Comparison of ENCODE assay signal across 9 cellular contexts in the genomic region with DNA sequence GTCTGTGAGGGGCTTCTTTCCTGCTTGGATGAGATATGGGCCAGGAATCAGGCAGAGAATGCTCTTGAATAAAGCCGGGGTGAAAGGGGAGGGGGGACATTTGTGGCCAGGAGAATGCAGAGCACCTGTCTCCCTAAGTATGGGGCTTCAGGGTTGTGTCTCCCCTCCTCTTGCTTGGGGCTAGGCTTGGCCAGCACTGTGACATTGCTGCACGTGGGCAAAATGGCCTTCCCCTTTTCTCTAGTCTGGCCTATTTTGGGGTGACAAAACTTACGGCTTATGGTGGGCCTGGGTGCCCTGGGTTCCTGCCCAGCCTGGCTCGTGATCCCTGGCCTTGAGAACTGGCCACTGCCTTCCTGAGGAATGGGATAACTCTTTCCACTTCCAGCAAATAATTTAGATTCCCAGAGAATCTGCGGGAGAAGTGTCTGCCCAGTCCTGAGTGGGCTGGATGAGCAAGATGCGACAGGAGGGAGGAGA. TPM values are rescaled to one million over a fixed set of nuclear protein-coding genes. Genes with fewer than 3 reads are reported as not detected.
DNase-seq lines count a peak whose midpoint lies in the region; FAIRE-seq and TF ChIP-seq lines count a peak whose summit lies in the region.
"Had no signal": no experiment of that assay in that cellular context is flagged by ENCODE, and none has a peak within 500 bp of the region (broad histone marks: within the 10 kb centered on the region; RNA-seq: fewer than 3 reads in every experiment).

No MANE protein-coding gene starts in this region.

- peaks cover 40 to 71% of the 10 kb centered on the region in 2 donors for H3K36me3 Mint-ChIP-seq in CD4-positive, alpha-beta memory T cell

- no peaks in the 10 kb centered on the region for H3K9me3 Mint-ChIP-seq in CD4-positive, alpha-beta memory T cell

- no peaks in the 10 kb centered on the region for H3K9me3 ChIP-seq in CD4-positive, alpha-beta memory T cell (ENCODE audit: control insufficient read depth in 1 of 2, low read length in 2 of 2)
- no peaks in the 10 kb centered on the region for H3K9me3 ChIP-seq in esophagus (ENCODE audit: control insufficient read depth in 2 of 2, insufficient read depth in 1 of 2, low read depth in 1 of 2, low read length in 1 of 2)
- no peaks in the 10 kb centered on the region for H3K9me3 ChIP-seq in small intestine (ENCODE audit: control insufficient read depth, low read depth)

- H3K4me1 Mint-ChIP-seq in CD4-positive, alpha-beta memory T cell: peaks cover 36 to 70% (median 47%) of the 10 kb centered on the region in 4 donors

- H3K27ac Mint-ChIP-seq in CD4-positive, alpha-beta memory T cell: peak overlapping the region in 4 of 7 donors; percentile 11 to 73 (median 54)

- no peak for FAIRE-seq in small intestine (lab: Jason Lieb, UNC)

- TF ChIP-seq CTCF in RWPE1 (conservative IDR thresholded peaks at IDR 0.05; ENCODE audit: low read depth): no peak

- no peak overlapping the region for H3K27ac ChIP-seq in CD4-positive, alpha-beta memory T cell (ENCODE audit: low read depth, low read length)
- peak overlapping the region; percentile 99 for H3K27ac ChIP-seq in RWPE1
- peak overlapping the region; percentile 83 to 91 for H3K27ac ChIP-seq in esophagus (ENCODE audit: low read depth in 2 of 2, low read length in 1 of 2)
- peak overlapping the region; percentile 82 for H3K27ac ChIP-seq in rectal smooth muscle tissue (ENCODE audit: low read depth, low read length)
- H3K27ac ChIP-seq in small intestine (ENCODE audit: low read depth in 1 of 2, low read length in 1 of 2): peak overlapping the region in 1 of 2 donors; percentile 69

- peaks cover 54% of the 10 kb centered on the region for H3K4me1 ChIP-seq in CD4-positive, alpha-beta memory T cell (ENCODE audit: insufficient read depth, low read length)
- H3K4me1 ChIP-seq in esophagus (ENCODE audit: control insufficient read depth in 2 of 2, insufficient read depth in 2 of 2, low read length in 1 of 2): peaks cover 3 to 50% of the 10 kb centered on the region in 2 donors
- H3K4me1 ChIP-seq in rectal smooth muscle tissue (ENCODE audit: control insufficient read depth, insufficient read depth, low read length): peaks cover 37% of the 10 kb centered on the region
- peaks cover 7 to 34% of the 10 kb centered on the region in 2 donors for H3K4me1 ChIP-seq in small intestine (ENCODE audit: control insufficient read depth in 2 of 2, insufficient read depth in 1 of 2, low read depth in 1 of 2, low read length in 1 of 2)

- DNase-seq in CD4-positive, alpha-beta memory T cell: no peak
- DNase-seq in RWPE1 (ENCODE audit: low spot score) (no peak), NCI-H1417 treated with DMSO at 0.1 percent for 48 hours (lab: John Stamatoyannopoulos, UW) (no peak), T1000 (lab: John Stamatoyannopoulos, UW) (no peak), SHP77 (lab: John Stamatoyannopoulos, UW) (no peak), small intestine (no peak)
- DNase-seq: effector memory CD4-positive, alpha-beta T cell had no signal

- CTCF ChIA-PET in CD4-positive, alpha-beta memory T cell (lab: Charles Lee; ENCODE audit: partially characterized antibody): interaction anchor here (1.8 kb wide), 1 partner anchor 17 kb away, joined by 3 read pairs; no protein-coding TSS in a partner anchor
- CTCF ChIA-PET in RWPE1 (lab: Yijun Ruan, JAX): interaction anchor here (0.9 to 1.9 kb wide), 3 partner anchors 10 to 28 kb away, joined by 3 to 6 read pairs (median 4); no protein-coding TSS in a partner anchor

- intact Hi-C loops in CD4-positive, alpha-beta memory T cell (cut with micrococcal nuclease): no loop called here

- 19 to 33% methylated on average over 6 of the region's 6 CpGs for WGBS in esophagus, 2 donors
- 51 to 68% (median 61%) methylated on average over 5 to 6 of the region's 6 CpGs for WGBS in small intestine, 3 donors

- no peak overlapping the region for H3K4me3 Mint-ChIP-seq in CD4-positive, alpha-beta memory T cell

- H3K27me3 ChIP-seq in CD4-positive, alpha-beta memory T cell (ENCODE audit: insufficient read depth, low read length): no peaks in the 10 kb centered on the region
- H3K27me3 ChIP-seq in esophagus (ENCODE audit: control insufficient read depth in 1 of 2, insufficient read depth in 2 of 2, low read length in 2 of 2) (no peaks in the 10 kb centered on the region), rectal smooth muscle tissue (ENCODE audit: control insufficient read depth, insufficient read depth, low read length) (no peaks in the 10 kb centered on the region), small intestine (ENCODE audit: control insufficient read depth in 2 of 2, insufficient read depth in 2 of 2, low read length in 2 of 2) (no peaks in the 10 kb centered on the region)

- H3K27me3 Mint-ChIP-seq in CD4-positive, alpha-beta memory T cell: no peaks in the 10 kb centered on the region

- POLR2A ChIA-PET in CD4-positive, alpha-beta memory T cell (lab: Charles Lee; ENCODE audit: partially characterized antibody): no interaction called here
- POLR2A ChIA-PET in RWPE1 (lab: Yijun Ruan, JAX; ENCODE audit: low non-redundant PET): no interaction called here

- peaks cover 73% of the 10 kb centered on the region for H3K36me3 ChIP-seq in CD4-positive, alpha-beta memory T cell (ENCODE audit: insufficient read depth, low read length)
- H3K36me3 ChIP-seq in esophagus (ENCODE audit: control insufficient read depth in 2 of 2, insufficient read depth in 2 of 2, low read length in 1 of 2) (peaks cover 23 to 30% of the 10 kb centered on the region in 2 donors), rectal smooth muscle tissue (ENCODE audit: control insufficient read depth, insufficient read depth, low read length) (peaks cover 39% of the 10 kb centered on the region), small intestine (ENCODE audit: control insufficient read depth in 2 of 2, insufficient read depth in 2 of 2, low read length in 2 of 2) (peaks cover 7 to 34% of the 10 kb centered on the region in 2 donors)

- H3K4me3 ChIP-seq in CD4-positive, alpha-beta memory T cell (ENCODE audit: low read length in 2 of 2): no peak overlapping the region
- H3K4me3 ChIP-seq in esophagus (ENCODE audit: low read depth in 1 of 2, low read length in 2 of 2): peak overlapping the region in 1 of 2 donors; percentile 8
- peak overlapping the region; percentile 42 for H3K4me3 ChIP-seq in rectal smooth muscle tissue (ENCODE audit: low read length)
- no peak overlapping the region for H3K4me3 ChIP-seq in small intestine (ENCODE audit: low read depth in 1 of 2, low read length in 2 of 2)

- H3K9ac ChIP-seq in rectal smooth muscle tissue (ENCODE audit: low read length): no peak overlapping the region

RNA-seq across cellular contexts. Expression of a gene that starts 5.6 kb away (rescaled TPM):
- 10 to 100 TPM; 53.5 to 62.5 TPM for total RNA-seq in CD4-positive, alpha-beta memory T cell
- 10 to 100 TPM in 1 of 2 donors, 1 to 10 TPM in 1; 2.9 to 16.2 TPM for polyA plus RNA-seq in CD4-positive, alpha-beta memory T cell
- polyA plus RNA-seq in esophagus (10 to 100 TPM; 39.4 to 45.7 TPM), small intestine (100 to 1,000 TPM in 1 of 3 donors, 10 to 100 TPM in 2; 52.1 to 110 (median 70.4) TPM)

RNA-seq across cellular contexts. Expression of a gene that starts 16.2 kb away (rescaled TPM):
- total RNA-seq in CD4-positive, alpha-beta memory T cell: 1 to 10 TPM; 1.9 to 2.0 TPM
- polyA plus RNA-seq in CD4-positive, alpha-beta memory T cell: 1 to 10 TPM; 1.6 to 1.9 TPM
- polyA plus RNA-seq in esophagus (10 to 100 TPM in 1 of 2 donors, 1 to 10 TPM in 1; 8.4 to 12.9 TPM), small intestine (1 to 10 TPM in 2 of 3 donors, not detected in 1; 4.4 to 7.3 TPM)

RNA-seq across cellular contexts. Expression of a gene that starts 47.5 kb away (rescaled TPM):
- 10 to 100 TPM; 33.9 to 37.1 TPM for total RNA-seq in CD4-positive, alpha-beta memory T cell
- 10 to 100 TPM; 10.1 to 19.8 TPM for polyA plus RNA-seq in CD4-positive, alpha-beta memory T cell
- 10 to 100 TPM; 16.4 to 29.9 TPM for polyA plus RNA-seq in esophagus
- polyA plus RNA-seq in small intestine: 10 to 100 TPM in 1 of 3 donors, 1 to 10 TPM in 2; 9.4 to 29.5 (median 10.0) TPM

RNA-seq across cellular contexts. Expression of a gene that starts 53.8 kb away (rescaled TPM):
- total RNA-seq in CD4-positive, alpha-beta memory T cell: 10 to 100 TPM; 20.8 to 22.0 TPM
- polyA plus RNA-seq in CD4-positive, alpha-beta memory T cell: 10 to 100 TPM; 17.9 to 18.1 TPM
- polyA plus RNA-seq in esophagus: 10 to 100 TPM; 11.5 to 17.0 TPM
- polyA plus RNA-seq in small intestine: 10 to 100 TPM; 11.4 to 16.3 (median 13.8) TPM
